ENCODE assay signal across 16 cellular contexts in the genomic region with DNA sequence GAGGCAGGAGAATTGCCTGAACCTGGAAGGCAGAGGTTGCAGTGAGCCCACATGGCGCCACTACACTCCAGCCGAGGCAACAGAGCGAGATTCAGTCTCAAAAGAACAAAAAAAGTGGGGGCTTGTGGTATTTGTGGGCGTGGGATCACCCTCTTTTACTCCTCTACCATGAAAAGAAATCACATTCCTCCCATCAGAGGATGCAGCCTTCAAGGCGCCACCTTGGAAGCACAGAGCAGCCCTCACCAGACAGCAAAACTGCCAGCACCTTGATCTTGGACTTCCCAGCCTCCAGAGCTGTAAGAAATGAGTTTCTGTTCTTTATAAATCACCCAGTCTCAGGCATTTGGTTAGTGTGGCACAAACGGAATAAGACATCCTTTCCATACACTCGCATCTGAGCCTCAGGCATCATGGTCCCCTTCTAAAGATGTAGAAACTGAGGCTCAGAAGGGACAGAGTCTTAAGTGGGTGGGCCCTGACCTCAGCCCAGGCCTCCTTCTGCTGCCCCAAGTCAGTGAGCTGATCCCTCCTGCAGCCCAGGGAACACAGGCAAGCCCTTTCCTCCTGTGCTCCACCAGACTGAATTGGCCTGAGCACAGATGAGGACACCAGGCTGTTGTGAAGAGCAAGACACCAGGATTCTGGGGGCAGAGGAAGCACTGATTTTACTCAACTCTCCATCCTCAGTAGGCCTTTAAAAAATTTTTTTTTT.
"Had no signal": no experiment of that assay in that cellular context is flagged by ENCODE, and none has a peak within 500 bp of the region (broad histone marks: within the 10 kb centered on the region; RNA-seq: fewer than 3 reads in every experiment).

No MANE protein-coding gene starts in this region.

- ATAC-seq: left lung, lower lobe of right lung had no signal

- H3K9me3 ChIP-seq: left lung, lower lobe of right lung, neutrophil, right atrium auricular region had no signal

- H3K27me3 ChIP-seq: right atrium auricular region had no signal

- H3K9me3 Mint-ChIP-seq: nephron progenitor cell had no signal

- H3K4me3 ChIP-seq: coronary artery, left lung, lower lobe of right lung, right atrium auricular region had no signal

- H3K4me1 ChIP-seq: left lung, lower lobe of right lung, right atrium auricular region had no signal

- H3K36me3 ChIP-seq: left lung, lower lobe of right lung, neutrophil, right atrium auricular region had no signal

- H3K4me3 Mint-ChIP-seq: nephron progenitor cell had no signal

- H3K27ac ChIP-seq: coronary artery, left lung, lower lobe of right lung, neutrophil, right atrium auricular region had no signal

- DNase-seq: effector CD4-positive, alpha-beta T cell; foreskin melanocyte; hypothalamus; islet precursor cell; mesenchymal stem cell; midbrain; nephron progenitor cell; small intestine; stimulated activated CD4-positive, alpha-beta T cell treated with anti-CD3 and anti-CD28 coated beads, Interleukin-2, amount 100 ng/mL, for 48 hours; stimulated activated naive CD4-positive, alpha-beta T cell treated with Interleukin-2 at 50 U/mL for 16 hours; trophoblast cell had no signal
